In the genomic region with DNA sequence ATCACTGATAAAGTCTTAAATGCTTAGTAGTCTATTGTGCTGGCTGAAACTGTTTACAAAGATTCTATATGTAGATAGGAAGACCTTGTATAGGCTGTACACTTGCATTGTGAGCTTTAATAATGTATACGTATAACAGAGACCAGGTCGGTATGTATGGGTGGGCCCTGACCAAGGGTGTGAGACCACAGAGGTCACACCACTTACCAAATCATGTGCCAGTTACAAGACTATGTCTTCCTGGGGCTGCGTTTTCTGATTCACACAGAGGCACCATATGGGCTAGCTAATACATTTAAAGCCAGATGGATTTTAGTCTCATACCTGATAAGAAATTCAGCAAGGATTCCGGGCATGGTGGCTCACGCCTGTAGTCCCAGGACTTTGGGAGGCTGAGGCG, we compare ENCODE assay signal across 17 cellular contexts.
"Had no signal": no experiment of that assay in that cellular context is flagged by ENCODE, and none has a peak within 500 bp of the region (broad histone marks: within the 10 kb centered on the region; RNA-seq: fewer than 3 reads in every experiment).

No MANE protein-coding gene starts in this region.

- H3K27me3 ChIP-seq: esophagus muscularis mucosa, gastroesophageal sphincter, right atrium auricular region, sigmoid colon, stomach had no signal

- H3K27ac ChIP-seq: epithelial cell of prostate, parathyroid adenoma, sigmoid colon had no signal

- DNase-seq: cortex of kidney; effector memory CD4-positive, alpha-beta T cell; glutamatergic neuron; left cardiac atrium; midbrain; nephron progenitor cell; sigmoid colon; stimulated activated naive CD4-positive, alpha-beta T cell; stomach; trophoblast cell had no signal

- H3K4me1 ChIP-seq: right atrium auricular region had no signal

- H3K36me3 ChIP-seq: esophagus muscularis mucosa, gastroesophageal sphincter, right atrium auricular region, sigmoid colon had no signal

- H3K79me2 ChIP-seq: parathyroid adenoma had no signal

- H3K4me3 ChIP-seq: esophagus muscularis mucosa, gastroesophageal sphincter, right atrium auricular region, sigmoid colon, skin epidermis, stomach had no signal

- H3K9me3 ChIP-seq: esophagus muscularis mucosa, gastroesophageal sphincter, right atrium auricular region, sigmoid colon, stomach had no signal

- H3K4me3 Mint-ChIP-seq: central memory CD8-positive, alpha-beta T cell; nephron progenitor cell had no signal

- H3K9ac ChIP-seq: parathyroid adenoma had no signal

- H3K9me3 Mint-ChIP-seq: central memory CD8-positive, alpha-beta T cell; nephron progenitor cell had no signal

- H3K27me3 Mint-ChIP-seq: central memory CD8-positive, alpha-beta T cell had no signal

- H3K27ac Mint-ChIP-seq: nephron progenitor cell had no signal
